ENCODE assay signal across 26 cellular contexts in the genomic region with DNA sequence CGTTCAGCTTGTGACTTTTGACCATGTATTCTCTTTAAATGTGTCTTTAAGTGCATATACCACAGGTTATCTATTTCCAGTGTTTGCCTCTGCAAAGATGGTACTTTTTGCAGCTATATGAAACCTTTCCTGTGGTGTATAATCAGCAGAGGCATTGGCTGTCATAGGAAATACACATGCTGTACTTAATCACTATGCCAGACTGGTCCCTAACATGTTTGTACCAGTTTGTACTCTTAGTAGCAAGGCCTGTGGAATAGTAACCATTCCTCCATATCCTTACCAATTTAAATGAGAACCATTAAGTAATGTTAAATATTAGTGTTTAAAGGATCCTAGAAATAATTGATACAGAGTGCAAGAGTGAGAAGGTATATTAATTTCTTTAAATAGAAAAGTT.
"Had no signal": no experiment of that assay in that cellular context is flagged by ENCODE, and none has a peak within 500 bp of the region (broad histone marks: within the 10 kb centered on the region; RNA-seq: fewer than 3 reads in every experiment).

No MANE protein-coding gene starts in this region.

- H3K9ac ChIP-seq: neural progenitor cell had no signal

- DNase-seq: activated CD4-positive, alpha-beta T cell treated with anti-CD3 and anti-CD28 coated beads for 36 hours; activated CD4-positive, alpha-beta T cell treated with anti-CD3 and anti-CD28 coated beads, Interleukin-2, amount 50 U/mL, for 4 hours; activated CD8-positive, alpha-beta memory T cell treated with anti-CD3 and anti-CD28 coated beads for 24 hours; activated CD8-positive, alpha-beta memory T cell treated with anti-CD3 and anti-CD28 coated beads, Interleukin-2, amount 50 U/mL, for 4 hours; activated naive CD4-positive, alpha-beta T cell treated with Interleukin-2 at 50 U/mL for 16 hours; activated naive CD8-positive, alpha-beta T cell treated with anti-CD3 and anti-CD28 coated beads, Interleukin-2, amount 10 ng/mL, durations not matched to agents 7 days and 5 days; activated T-cell treated with anti-CD3 and anti-CD28 coated beads, Interleukin-2, amount 50 U/mL, for 24 hours; amniotic stem cell; effector memory CD4-positive, alpha-beta T cell; head of caudate nucleus; left colon; naive thymus-derived CD8-positive, alpha-beta T cell; posterior cingulate gyrus; spleen; stimulated activated CD4-positive, alpha-beta T cell treated with anti-CD3 and anti-CD28 coated beads, Interleukin-4, amount 100 ng/mL, for 1 hour; stimulated activated naive CD4-positive, alpha-beta T cell treated with Interleukin-2 at 50 U/mL for 16 hours; T1000; upper lobe of left lung had no signal

- H3K4me1 Mint-ChIP-seq: neural progenitor cell had no signal

- H3K27me3 ChIP-seq: breast epithelium, neural progenitor cell, spleen, upper lobe of left lung had no signal

- H3K27ac ChIP-seq: breast epithelium, neural progenitor cell, spleen, thoracic aorta, upper lobe of left lung had no signal

- H3K9me3 ChIP-seq: breast epithelium, thoracic aorta, upper lobe of left lung had no signal

- H3K36me3 Mint-ChIP-seq: WTC11 had no signal

- H2AFZ ChIP-seq: neural progenitor cell had no signal

- ATAC-seq: activated CD4-positive, alpha-beta T cell treated with anti-CD3 and anti-CD28 coated beads for 36 hours; esophagus mucosa; left colon; naive thymus-derived CD8-positive, alpha-beta T cell; WTC11 had no signal

- H3K36me3 ChIP-seq: breast epithelium, neural progenitor cell, spleen, thoracic aorta, upper lobe of left lung had no signal

- H3K4me3 Mint-ChIP-seq: activated CD4-positive, alpha-beta T cell treated with anti-CD3 and anti-CD28 coated beads for 36 hours; activated naive CD8-positive, alpha-beta T cell treated with anti-CD3 and anti-CD28 coated beads, Interleukin-2, amount 10 ng/mL, durations not matched to agents 7 days and 5 days; activated T-cell treated with anti-CD3 and anti-CD28 coated beads, Interleukin-2, amount 50 U/mL, for 24 hours; mesothelial cell of epicardium; neural progenitor cell; T-helper 1 cell treated with Interleukin-12 subunit alpha and Interleukin-12 subunit beta and Interleukin-4 antibody, amounts not matched to agents 30 μg/mL and 1 μg/mL, for 36 hours; WTC11 had no signal

- H3K4me1 ChIP-seq: breast epithelium had no signal

- H3K4me2 ChIP-seq: neural progenitor cell had no signal

- H3K9me3 Mint-ChIP-seq: T-helper 1 cell treated with Interleukin-12 subunit alpha and Interleukin-12 subunit beta and Interleukin-4 antibody, amounts not matched to agents 30 μg/mL and 1 μg/mL, for 36 hours had no signal

- H3K27me3 Mint-ChIP-seq: activated CD4-positive, alpha-beta T cell treated with anti-CD3 and anti-CD28 coated beads for 36 hours; activated naive CD8-positive, alpha-beta T cell treated with anti-CD3 and anti-CD28 coated beads, Interleukin-2, amount 10 ng/mL, durations not matched to agents 7 days and 5 days; activated T-cell treated with anti-CD3 and anti-CD28 coated beads, Interleukin-2, amount 50 U/mL, for 24 hours; naive thymus-derived CD8-positive, alpha-beta T cell had no signal

- H3K27ac Mint-ChIP-seq: activated CD4-positive, alpha-beta T cell treated with anti-CD3 and anti-CD28 coated beads for 36 hours; activated naive CD8-positive, alpha-beta T cell treated with anti-CD3 and anti-CD28 coated beads, Interleukin-2, amount 10 ng/mL, durations not matched to agents 7 days and 5 days; activated T-cell treated with anti-CD3 and anti-CD28 coated beads, Interleukin-2, amount 50 U/mL, for 24 hours; mesothelial cell of epicardium; neural progenitor cell; T-helper 1 cell treated with Interleukin-12 subunit alpha and Interleukin-12 subunit beta and Interleukin-4 antibody, amounts not matched to agents 30 μg/mL and 1 μg/mL, for 36 hours had no signal

- H3K4me3 ChIP-seq: breast epithelium, lung, neural progenitor cell, spleen, thoracic aorta, upper lobe of left lung had no signal
